Comparison of ENCODE assay signal across 30 cellular contexts in the genomic region with DNA sequence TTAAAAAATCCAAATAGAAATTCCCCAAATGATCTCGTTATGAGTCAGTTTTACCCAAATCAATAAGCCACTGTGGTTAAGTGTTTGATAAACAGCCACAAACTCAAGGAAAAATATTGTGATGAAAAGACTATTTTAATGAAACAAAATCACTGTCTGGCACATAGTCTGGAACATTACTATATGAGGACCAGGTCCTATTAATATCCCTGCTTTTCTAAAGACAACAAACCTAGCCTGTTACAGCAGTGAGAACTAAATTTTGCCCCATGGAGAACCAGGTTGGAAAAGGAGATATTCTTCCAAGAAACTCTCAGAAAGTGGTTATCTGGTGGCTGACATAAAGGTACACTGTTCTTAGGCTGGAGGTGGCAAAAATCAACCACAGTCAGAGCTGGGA. TPM values are rescaled to one million over a fixed set of nuclear protein-coding genes. Genes with fewer than 3 reads are reported as not detected.
"Had no signal": no experiment of that assay in that cellular context is flagged by ENCODE, and none has a peak within 500 bp of the region (broad histone marks: within the 10 kb centered on the region; RNA-seq: fewer than 3 reads in every experiment).

No MANE protein-coding gene starts in this region.

- ATAC-seq: activated CD8-positive, alpha-beta T cell treated with anti-CD3 and anti-CD28 coated beads for 36 hours; activated T-cell treated with anti-CD3 and anti-CD28 coated beads, Interleukin-2, amount 50 U/mL, for 72 hours; activated T-helper 17 cell treated with anti-CD3 and anti-CD28 coated beads, Interleukin-2, amount 50 U/mL, for 72 hours; PC-3 had no signal

- DNase-seq: activated CD4-positive, alpha-beta T cell treated with anti-CD3 and anti-CD28 coated beads, Interleukin-2, amount 10 ng/mL, durations not matched to agents 24 days and 14 days; activated CD4-positive, alpha-beta T cell treated with anti-CD3 and anti-CD28 coated beads, Interleukin-2, amount 50 U/mL, for 4 hours; activated CD8-positive, alpha-beta T cell treated with anti-CD3 and anti-CD28 coated beads for 36 hours; activated effector memory CD4-positive, alpha-beta T cell treated with anti-CD3 and anti-CD28 coated beads, Interleukin-2, amount 50 U/mL, for 16 hours; activated naive CD4-positive, alpha-beta T cell; activated naive CD4-positive, alpha-beta T cell treated with anti-CD3 and anti-CD28 coated beads, Interleukin-2, amount 50 U/mL, for 16 hours; activated naive CD8-positive, alpha-beta T cell treated with anti-CD3 and anti-CD28 coated beads for 36 hours; activated T-cell treated with anti-CD3 and anti-CD28 coated beads, Interleukin-2, amount 50 U/mL, for 1 hour; activated T-cell treated with anti-CD3 and anti-CD28 coated beads, Interleukin-2, amount 50 U/mL, for 72 hours; amniotic stem cell; caudate nucleus; Karpas-422; KBM-7; NCI-H1048; NCI-H1105 treated with DMSO at 0.1 percent for 48 hours; NCI-H1436; NCI-H1694; NCI-H1930; NCI-H345; NCI-H526; NCI-H748 treated with DMSO at 0.1 percent for 48 hours; NK-92 treated with Interleukin-12 subunit alpha and Interleukin-12 subunit beta, amount 100 ng/mL, for 24 hours; PC-3; Peyer's patch; RPMI8226; SHP77 treated with DMSO at 0.1 percent for 48 hours; SK-N-SH had no signal

- H3K36me3 ChIP-seq: Peyer's patch, SJSA1 had no signal

- H3K27me3 ChIP-seq: Peyer's patch, SJSA1 had no signal

- H3K9me3 ChIP-seq: Peyer's patch, SJSA1, SK-N-SH had no signal

- H3K4me3 ChIP-seq: Peyer's patch, SJSA1 had no signal

- H3K27ac ChIP-seq: Peyer's patch, SJSA1 had no signal

- H3K4me1 ChIP-seq: Peyer's patch, SJSA1 had no signal

RNA-seq across cellular contexts. Expression of gene ZNF385D, which starts 27.7 kb away (rescaled TPM):
- total RNA-seq: activated CD4-positive, alpha-beta T cell treated with anti-CD3 and anti-CD28 coated beads, Interleukin-2, amount 10 ng/mL, durations not matched to agents 24 days and 14 days; activated CD8-positive, alpha-beta memory T cell treated with anti-CD3 and anti-CD28 coated beads for 36 hours; activated CD8-positive, alpha-beta T cell treated with anti-CD3 and anti-CD28 coated beads for 36 hours; activated naive CD8-positive, alpha-beta T cell treated with anti-CD3 and anti-CD28 coated beads for 36 hours; activated T-cell treated with anti-CD3 and anti-CD28 coated beads, Interleukin-2, amount 50 U/mL, for 72 hours; activated T-helper 17 cell treated with anti-CD3 and anti-CD28 coated beads, Interleukin-2, amount 50 U/mL, for 72 hours; SJSA1 had no signal
